In genomic region chr2:31384351-31384750, GRCh38 we compare ENCODE assay signal across 12 cellular contexts. TPM values are rescaled to one million over a fixed set of nuclear protein-coding genes. Genes with fewer than 3 reads are reported as not detected.
DNase-seq lines count a peak whose midpoint lies in the region; ATAC-seq, FAIRE-seq and TF ChIP-seq lines count a peak whose summit lies in the region.
"Had no signal": no experiment of that assay in that cellular context is flagged by ENCODE, and none has a peak within 500 bp of the region (broad histone marks: within the 10 kb centered on the region; RNA-seq: fewer than 3 reads in every experiment).

No MANE protein-coding gene starts in this region.

- CTCF ChIA-PET in GM12878 (lab: Yijun Ruan, JAX) = interaction anchor here (2.2 kb wide), 1 partner anchor 139 kb away, joined by 7 read pairs; no protein-coding TSS in a partner anchor
- CTCF ChIA-PET in CD4-positive, alpha-beta memory T cell (lab: Charles Lee; ENCODE audit: partially characterized antibody) = interaction anchor here (0.7 kb wide), 1 partner anchor 23 kb away, joined by 3 read pairs; no protein-coding TSS in a partner anchor

- RAD21 ChIA-PET in GM12878 (lab: Charles Lee; ENCODE audit: unreplicated experiment) = interaction anchor here (1.1 to 1.4 kb wide), 2 partner anchors 8 to 49 kb away, joined by 3 to 4 read pairs; no protein-coding TSS in a partner anchor

- TF ChIP-seq RAD21 in GM12878 (IDR thresholded peaks at IDR 0.05; ENCODE audit: insufficient read depth, low read depth, low read length) = no peak

- FAIRE-seq in GM12878 (lab: Jason Lieb, UNC) = no peak
- FAIRE-seq: endometrium had no signal

- H3K4me3 Mint-ChIP-seq in CD4-positive, alpha-beta memory T cell = no peak overlapping the region

- TF ChIP-seq CTCF in GM12878 (IDR thresholded peaks at IDR 0.05 in 2 of 3, conservative IDR thresholded peaks at IDR 0.05 in 1 of 3; ENCODE audit: control insufficient read depth in 2 of 3, extremely low read depth in 1 of 3, insufficient read depth in 1 of 3, low read depth in 3 of 3, low read length in 3 of 3) = no peak
- TF ChIP-seq CTCF in psoas muscle (IDR thresholded peaks at IDR 0.05) = no peak

- H3K27ac ChIP-seq in GM12878 (ENCODE audit: control insufficient read depth, insufficient read depth) = no peak overlapping the region
- H3K27ac ChIP-seq in psoas muscle = peak overlapping the region; percentile 77
- no peak overlapping the region for H3K27ac ChIP-seq in CD4-positive, alpha-beta memory T cell (ENCODE audit: low read depth, low read length)
- H3K27ac ChIP-seq: uterus had no signal

- H3K4me3 ChIP-seq in Jurkat, Clone E6-1 (ENCODE audit: low read length) = no peak overlapping the region
- H3K4me3 ChIP-seq in GM12878 (no peak overlapping the region), psoas muscle (no peak overlapping the region)
- H3K4me3 ChIP-seq in CD4-positive, alpha-beta memory T cell (ENCODE audit: low read length in 2 of 2) = no peak overlapping the region
- H3K4me3 ChIP-seq: uterus had no signal

- H4K20me1 ChIP-seq in GM12878 (ENCODE audit: control insufficient read depth, insufficient read depth) = no peaks in the 10 kb centered on the region

- SMC1A ChIA-PET in GM12878 (lab: Charles Lee; ENCODE audit: uncharacterized antibody, unreplicated experiment) = interaction anchor here (0.6 kb wide), 1 partner anchor 121 kb away, joined by 3 read pairs; no protein-coding TSS in a partner anchor

- no peak for TF ChIP-seq POLR2A in GM12878 (IDR thresholded peaks at IDR 0.05; ENCODE audit: low read depth, low read length)

- no peak overlapping the region for H3K9ac ChIP-seq in GM12878 (ENCODE audit: control insufficient read depth, insufficient read depth, low read length)

- H3K79me2 ChIP-seq in GM12878 (ENCODE audit: control insufficient read depth, insufficient read depth, low read length) = no peaks in the 10 kb centered on the region

- H3K4me2 ChIP-seq in GM12878 (ENCODE audit: control insufficient read depth, insufficient read depth) = no peak overlapping the region

- no peaks in the 10 kb centered on the region for H3K4me1 ChIP-seq in GM12878 (ENCODE audit: control insufficient read depth, insufficient read depth, low read length)
- H3K4me1 ChIP-seq in psoas muscle = no peaks in the 10 kb centered on the region
- H3K4me1 ChIP-seq in CD4-positive, alpha-beta memory T cell (ENCODE audit: insufficient read depth, low read length) = no peaks in the 10 kb centered on the region
- H3K4me1 ChIP-seq: uterus had no signal

- H3K9me3 ChIP-seq in GM12878 (replicated peaks; ENCODE audit: control insufficient read depth, insufficient read depth, low read length) (no peaks in the 10 kb centered on the region), psoas muscle (no peaks in the 10 kb centered on the region)
- no peaks in the 10 kb centered on the region for H3K9me3 ChIP-seq in CD4-positive, alpha-beta memory T cell (ENCODE audit: control insufficient read depth in 1 of 2, low read length in 2 of 2)
- H3K9me3 ChIP-seq: uterus had no signal

- H3K27me3 ChIP-seq in GM12878 (replicated peaks in 1 of 2; ENCODE audit: control insufficient read depth in 2 of 2, insufficient read depth in 2 of 2, low read length in 1 of 2) = no peaks in the 10 kb centered on the region; a peak in 1 of 4 replicates
- H3K27me3 ChIP-seq in psoas muscle (ENCODE audit: insufficient read depth in 3 of 3, low read length in 2 of 3) = no peaks in the 10 kb centered on the region
- H3K27me3 ChIP-seq in CD4-positive, alpha-beta memory T cell (ENCODE audit: insufficient read depth, low read length) = no peaks in the 10 kb centered on the region
- H3K27me3 ChIP-seq: uterus had no signal

- BruUV-seq in GM12878 (replicated peaks; lab: Mats Ljungman, UMichigan) = no TSS peak

- in situ Hi-C loops in GM12878 (cut with MboI) = no loop called here

- intact Hi-C loops in GM12878 (cut with micrococcal nuclease; ENCODE audit: unreplicated experiment) = no loop called here
- intact Hi-C loops in psoas muscle (cut with DNase I) = no loop called here
- intact Hi-C loops in CD4-positive, alpha-beta memory T cell (cut with micrococcal nuclease) = no loop called here

- H3K36me3 Mint-ChIP-seq in CD4-positive, alpha-beta memory T cell = no peaks in the 10 kb centered on the region

- POLR2A ChIA-PET in GM12878 (lab: Charles Lee) = no interaction called here
- POLR2A ChIA-PET in CD4-positive, alpha-beta memory T cell (lab: Charles Lee; ENCODE audit: partially characterized antibody) = no interaction called here

- ATAC-seq in GM18868 (IDR thresholded peaks at IDR 0.05; ENCODE audit: unreplicated experiment) (peak; percentile 52), GM12878 (peak; percentile 76), psoas muscle (peak; percentile 61 to 87 (median 76)), GM21390 (IDR thresholded peaks at IDR 0.05; ENCODE audit: unreplicated experiment) (no peak), HG03442 (IDR thresholded peaks at IDR 0.05; ENCODE audit: unreplicated experiment) (no peak)

- DNase-seq in Jurkat, Clone E6-1 (ENCODE audit: low read depth, low spot score) = peak; percentile 20
- DNase-seq in GM12878 (ENCODE audit: low read depth, low spot score) (no peak), psoas muscle (no peak), middle frontal gyrus (ENCODE audit: extremely low spot score, low spot score) (no peak)
- no peak for DNase-seq in CD4-positive, alpha-beta memory T cell
- DNase-seq: activated CD4-positive, CD25-positive, alpha-beta regulatory T cell; uterus had no signal

- peaks cover 0 to 1% of the 10 kb centered on the region in 2 donors for H3K27me3 Mint-ChIP-seq in CD4-positive, alpha-beta memory T cell

- no peaks in the 10 kb centered on the region for H3K9me3 Mint-ChIP-seq in CD4-positive, alpha-beta memory T cell

- WGBS in GM12878 (ENCODE audit: insufficient coverage, insufficient replicate concordance, low lambda C conversion rate, missing lambda C conversion rate) = 6% methylated on average over 3 of the region's 3 CpGs
- whole genome bisulfite sequencing in psoas muscle, 3 donors = 79 to 91% (median 82%) methylated on average over 3 of the region's 3 CpGs

- H3K27ac Mint-ChIP-seq in CD4-positive, alpha-beta memory T cell = no peak overlapping the region

- no peaks in the 10 kb centered on the region for H3K36me3 ChIP-seq in GM12878 (ENCODE audit: control insufficient read depth in 2 of 2, insufficient read depth in 2 of 2, low read length in 1 of 2)
- no peaks in the 10 kb centered on the region for H3K36me3 ChIP-seq in psoas muscle (ENCODE audit: insufficient read depth in 1 of 2, low read depth in 1 of 2)
- no peaks in the 10 kb centered on the region for H3K36me3 ChIP-seq in CD4-positive, alpha-beta memory T cell (ENCODE audit: insufficient read depth, low read length)
- H3K36me3 ChIP-seq: uterus had no signal

- no peak overlapping the region for H2AFZ ChIP-seq in GM12878 (ENCODE audit: control insufficient read depth, low read depth, low read length)

- TF ChIP-seq EP300 in GM12878 (IDR thresholded peaks at IDR 0.05; ENCODE audit: borderline replicate concordance in 1 of 2, control insufficient read depth in 1 of 2, low read depth in 2 of 2, low read length in 2 of 2) = no peak

- H3K4me1 Mint-ChIP-seq in CD4-positive, alpha-beta memory T cell = peaks cover 0 to 6% (median 2%) of the 10 kb centered on the region in 4 donors

TF ChIP-seq in GM12878, 131 proteins besides CTCF, POLR2A, EP300 and RAD21:
- no peak for TF ChIP-seq FOXK2 (IDR thresholded peaks at IDR 0.05)
- peak; percentile 35 for TF ChIP-seq JUNB (IDR thresholded peaks at IDR 0.05)
- TF ChIP-seq HCFC1 (IDR thresholded peaks at IDR 0.05; ENCODE audit: low read length) = no peak
- TF ChIP-seq TCF3 (IDR thresholded peaks at IDR 0.05; ENCODE audit: borderline replicate concordance, insufficient read depth, low read depth, low read length) = no peak
- TF ChIP-seq RUNX3 (IDR thresholded peaks at IDR 0.05; ENCODE audit: low read length) = peak; percentile 57; the same call in 1 of the 2 replicates

RNA-seq across cellular contexts. Expression of gene XDH, which starts 30.2 kb away (rescaled TPM):
- polyA plus RNA-seq in Jurkat, Clone E6-1 (2012; ENCODE audit: insufficient read depth, insufficient read length) = not detected
- total RNA-seq in GM12878 (2013; cell fraction: nucleolus; rRNA removed) = not detected in 2 replicates
- total RNA-seq in GM12878 (2014; rRNA removed) = not detected in 2 replicates
- not detected in 2 replicates for total RNA-seq in GM12878 (2014; rRNA removed; fragmentation: Illumina TruSeq; extraction: Trizol)
- 0.11 TPM in 1 of 2 replicates, not detected in the other for total RNA-seq in GM12878 (2021)
- not detected for polyA plus RNA-seq in GM12878 (2011; ENCODE audit: low read depth)
- 0.01 TPM in 1 of 2 replicates, not detected in the other for polyA plus RNA-seq in GM12878 (2011; rRNA removed)
- not detected in 2 replicates for polyA plus RNA-seq in GM12878 (2011; cell fraction: cytosol; rRNA removed)
- polyA plus RNA-seq in GM12878 (2011; cell fraction: nucleus; rRNA removed) = not detected in 2 replicates
- not detected in 2 replicates for polyA plus RNA-seq in GM12878 (2012)
- not detected in 2 replicates for polyA plus RNA-seq in GM12878 (2014; fragmentation: Illumina TruSeq; extraction: Trizol)
- not detected for polyA plus RNA-seq in GM12878 (2014; fragmentation: Nextera tagmentation; extraction: Ambion mirVana)
- not detected in 2 replicates for polyA plus RNA-seq in GM12878 (2014; rRNA removed)
- polyA plus RNA-seq in GM12878 (2016; fragmentation: Nextera tagmentation; extraction: Ambion mirVana) = not detected
- not detected in 2 replicates for polyA minus RNA-seq in GM12878 (2011; rRNA and poly(A)+ RNA removed)
- polyA minus RNA-seq in GM12878 (2011; cell fraction: cytosol; rRNA and poly(A)+ RNA removed) = not detected in 2 replicates
- polyA minus RNA-seq in GM12878 (2011; cell fraction: nucleus; rRNA and poly(A)+ RNA removed) = not detected in 2 replicates
- total RNA-seq in psoas muscle = 1 to 10 TPM in 1 of 4 donors, under 1 TPM in 2, not detected in 1; 0.08 to 1.5 (median 0.36) TPM
- polyA plus RNA-seq in psoas muscle = under 1 TPM; 0.03 to 0.10 (median 0.05) TPM
- not detected for total RNA-seq in CD4-positive, alpha-beta memory T cell
- not detected for polyA plus RNA-seq in CD4-positive, alpha-beta memory T cell
- total RNA-seq: pulmonary artery endothelial cell had no signal

Comparison
In these comparisons a context has a peak if more than half of its experiments do, and no peak if none do; other contexts are left out.
1. ATAC-seq: peak in GM18868 (single experiment), GM12878 (single experiment) and psoas muscle (4 of 4); none in GM21390 (single experiment) and HG03442 (single experiment).